Comparison of ENCODE assay signal across 17 cellular contexts in genomic region chr7:152528612-152529011, GRCh38.
"Had no signal": no experiment of that assay in that cellular context is flagged by ENCODE, and none has a peak within 500 bp of the region (broad histone marks: within the 10 kb centered on the region; RNA-seq: fewer than 3 reads in every experiment).

No MANE protein-coding gene starts in this region.

- H3K4me3 ChIP-seq: MG63 had no signal

- H3K9me3 ChIP-seq: MG63, SK-N-SH had no signal

- FAIRE-seq: RCC 7860 had no signal

- H3K36me3 ChIP-seq: MG63 had no signal

- DNase-seq: Karpas-422, KG1, MG63, NCI-H1092, NCI-H1436, NCI-H187, NCI-H2029, NCI-H2081 treated with DMSO at 0.1 percent for 48 hours, NCI-H2227 treated with DMSO at 0.1 percent for 48 hours, NCI-H524, NCI-H69, NCI-H774, RPMI8226, SHP77, SK-N-SH, SW 1271 had no signal

- H3K27me3 ChIP-seq: MG63 had no signal

- H3K9ac ChIP-seq: SK-N-SH had no signal
